ENCODE assay signal across 8 cellular contexts in genomic region chr12:26114720-26115406, GRCh38. TPM values are rescaled to one million over a fixed set of nuclear protein-coding genes. Genes with fewer than 3 reads are reported as not detected.
DNase-seq lines count a peak whose midpoint lies in the region; ATAC-seq and TF ChIP-seq lines count a peak whose summit lies in the region.

No MANE protein-coding gene starts in this region.

- H3K4me3 Mint-ChIP-seq in naive thymus-derived CD8-positive, alpha-beta T cell, result peak overlapping the region; percentile 75 to 90 (median 84)

- H3K36me3 ChIP-seq in Loucy (ENCODE audit: insufficient read depth, low read length) (no peaks in the 10 kb centered on the region), duodenal mucosa (ENCODE audit: control insufficient read depth in 1 of 2, insufficient read depth in 2 of 2, low read length in 2 of 2) (no peaks in the 10 kb centered on the region)

- POLR2A ChIA-PET in naive thymus-derived CD8-positive, alpha-beta T cell (lab: Charles Lee), result no interaction called here

- H3K4me1 ChIP-seq in Loucy (ENCODE audit: insufficient read depth, low read length, poor library complexity, severe bottlenecking) (peaks cover 18% of the 10 kb centered on the region), duodenal mucosa (ENCODE audit: control insufficient read depth in 1 of 2, insufficient read depth in 2 of 2, low read length in 2 of 2) (peaks cover 23 to 29% of the 10 kb centered on the region in 2 donors)

- H3K4me1 Mint-ChIP-seq in naive thymus-derived CD8-positive, alpha-beta T cell, result peaks cover 4 to 21% (median 12%) of the 10 kb centered on the region in 4 donors

- peak; percentile 58 for DNase-seq in AG10803 (ENCODE audit: low read depth)
- DNase-seq in naive thymus-derived CD8-positive, alpha-beta T cell, result no peak
- DNase-seq in 8988T, result no peak
- no peak for DNase-seq in NCI-H2196 (lab: John Stamatoyannopoulos, UW; ENCODE audit: unreplicated experiment)

- no peaks in the 10 kb centered on the region for H3F3A ChIP-seq in Loucy (ENCODE audit: low read depth)

- H3K9ac ChIP-seq in Loucy (ENCODE audit: low read depth, low read length, poor library complexity, severe bottlenecking), result peak overlapping the region; percentile 79
- peak overlapping the region in 1 of 2 donors; percentile 38 for H3K9ac ChIP-seq in duodenal mucosa (ENCODE audit: low read depth in 1 of 2, low read length in 2 of 2)

- H3K79me2 ChIP-seq in Loucy (ENCODE audit: insufficient read depth, low read length), result no peaks in the 10 kb centered on the region

- no peak for TF ChIP-seq CTCF in AG10803 (conservative IDR thresholded peaks at IDR 0.05; ENCODE audit: low read length)
- TF ChIP-seq CTCF in Loucy (conservative IDR thresholded peaks at IDR 0.05; ENCODE audit: low read length), result no peak

- H3K27me3 Mint-ChIP-seq in naive thymus-derived CD8-positive, alpha-beta T cell, result peaks cover 19 to 53% (median 32%) of the 10 kb centered on the region in 5 donors

- peak overlapping the region; percentile 78 for H3K4me2 ChIP-seq in Loucy (ENCODE audit: low read depth, low read length, poor library complexity, severe bottlenecking)

- peak overlapping the region in 9 of 10 donors; percentile 61 to 87 (median 71) for H3K27ac Mint-ChIP-seq in naive thymus-derived CD8-positive, alpha-beta T cell

- no peaks in the 10 kb centered on the region for H3K9me3 Mint-ChIP-seq in naive thymus-derived CD8-positive, alpha-beta T cell

- H4K20me1 ChIP-seq in Loucy (ENCODE audit: insufficient read depth, low read length, poor library complexity, severe bottlenecking), result no peaks in the 10 kb centered on the region

- H3K9me2 ChIP-seq in Loucy (replicated peaks; ENCODE audit: low read depth, low read length), result no peaks in the 10 kb centered on the region

- H3K9me3 ChIP-seq in Loucy (ENCODE audit: insufficient read depth, low read depth, low read length), result no peaks in the 10 kb centered on the region
- no peaks in the 10 kb centered on the region for H3K9me3 ChIP-seq in duodenal mucosa (ENCODE audit: control insufficient read depth in 1 of 2, low read length in 2 of 2)

- H2AFZ ChIP-seq in Loucy (ENCODE audit: low read length), result peak overlapping the region; percentile 86

- peak overlapping the region; percentile 61 for H3K4me3 ChIP-seq in AG10803 (ENCODE audit: low read length)
- peak overlapping the region; percentile 83 for H3K4me3 ChIP-seq in Loucy (ENCODE audit: low read length, poor library complexity, severe bottlenecking)
- H3K4me3 ChIP-seq in duodenal mucosa (ENCODE audit: low read depth in 1 of 2, low read length in 2 of 2), result peak overlapping the region; percentile 38 to 42

- no peak for ATAC-seq in naive thymus-derived CD8-positive, alpha-beta T cell
- no peak for ATAC-seq in GM19452 (IDR thresholded peaks at IDR 0.05; ENCODE audit: unreplicated experiment)
- no peak for ATAC-seq in HG03108 (IDR thresholded peaks at IDR 0.05; ENCODE audit: unreplicated experiment)

- H3K27me3 ChIP-seq in Loucy (ENCODE audit: insufficient read depth, low read length, poor library complexity, severe bottlenecking) (no peaks in the 10 kb centered on the region), duodenal mucosa (ENCODE audit: control insufficient read depth in 1 of 2, insufficient read depth in 2 of 2, low read length in 2 of 2) (no peaks in the 10 kb centered on the region)

- peak overlapping the region; percentile 91 for H3K27ac ChIP-seq in duodenal mucosa (ENCODE audit: low read depth, low read length)

- no peaks in the 10 kb centered on the region for H3K36me3 Mint-ChIP-seq in naive thymus-derived CD8-positive, alpha-beta T cell

RNA-seq across cellular contexts. Expression of gene BHLHE41, which starts 10.0 kb away (rescaled TPM):
- under 1 TPM; 0.08 to 0.44 TPM for total RNA-seq in naive thymus-derived CD8-positive, alpha-beta T cell
- polyA plus RNA-seq in naive thymus-derived CD8-positive, alpha-beta T cell, result under 1 TPM in 1 of 3 donors, not detected in 2; 0.41 TPM
